ENCODE assay signal across 7 cellular contexts in the genomic region with DNA sequence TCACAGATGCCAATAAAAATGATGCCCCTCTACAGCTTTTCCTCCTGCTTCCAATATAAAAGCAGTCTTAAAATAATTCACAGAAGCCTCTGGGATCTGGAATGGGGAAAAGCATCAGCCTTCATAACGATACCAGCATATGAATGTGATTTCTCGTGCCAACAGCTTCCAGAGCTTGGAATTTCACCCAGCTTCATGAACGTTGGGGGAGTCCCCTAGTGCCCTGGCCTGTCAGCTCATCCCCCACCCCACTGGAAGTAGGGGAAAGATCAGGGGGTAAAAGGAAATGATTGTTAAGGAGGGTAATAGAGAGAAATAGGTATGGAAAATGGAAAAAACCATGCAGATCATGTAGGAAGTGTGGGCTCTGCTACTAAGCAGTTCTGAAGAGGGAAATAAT.
"Had no signal": no experiment of that assay in that cellular context is flagged by ENCODE, and none has a peak within 500 bp of the region (broad histone marks: within the 10 kb centered on the region; RNA-seq: fewer than 3 reads in every experiment).

No MANE protein-coding gene starts in this region.

- H2AFZ ChIP-seq: GM23338 had no signal

- H3K4me3 Mint-ChIP-seq: GM23338, H9 had no signal

- H3K27ac ChIP-seq: HL-60 had no signal

- DNase-seq: H9, HCEC 1CT, IMR-90, KG1 had no signal

- H3K27ac Mint-ChIP-seq: GM23338, H9 had no signal

- H3K4me2 ChIP-seq: GM23338 had no signal

- ATAC-seq: GM23338, K562 had no signal

- H3K9me3 Mint-ChIP-seq: GM23338, H9 had no signal

- H3K4me3 ChIP-seq: GM23338, K562 had no signal
